12 cellular contexts compared by ENCODE assay signal in genomic region chr15:85771781-85772445, GRCh38. TPM values are rescaled to one million over a fixed set of nuclear protein-coding genes. Genes with fewer than 3 reads are reported as not detected.
DNase-seq lines count a peak whose midpoint lies in the region; ATAC-seq, FAIRE-seq and TF ChIP-seq lines count a peak whose summit lies in the region.
"Had no signal": no experiment of that assay in that cellular context is flagged by ENCODE, and none has a peak within 500 bp of the region (broad histone marks: within the 10 kb centered on the region; RNA-seq: fewer than 3 reads in every experiment).

No MANE protein-coding gene starts in this region.

- H3K4me3 ChIP-seq in colonic mucosa: no peak overlapping the region
- no peak overlapping the region for H3K4me3 ChIP-seq in keratinocyte (ENCODE audit: control insufficient read depth in 2 of 3, extremely low read depth in 1 of 3, insufficient read depth in 2 of 3, low read depth in 1 of 3, low read length in 3 of 3)
- H3K4me3 ChIP-seq in gastrocnemius medialis: no peak overlapping the region
- H3K4me3 ChIP-seq: MG63 had no signal

- no peak overlapping the region for H3K4me3 Mint-ChIP-seq in progenitor cell of endocrine pancreas (ENCODE audit: low read depth)
- H3K4me3 Mint-ChIP-seq: activated naive CD8-positive, alpha-beta T cell treated with anti-CD3 and anti-CD28 coated beads for 36 hours had no signal

- dilution Hi-C loops in keratinocyte (cut with MboI; ENCODE audit: extremely low pct_ligation_motif_present, low sequenced_read_pairs): no loop called here

- no peaks in the 10 kb centered on the region for H3K36me3 ChIP-seq in colonic mucosa
- H3K36me3 ChIP-seq in keratinocyte (ENCODE audit: control insufficient read depth in 2 of 2, extremely low read depth in 1 of 2, insufficient read depth in 2 of 2, low read length in 2 of 2): no peaks in the 10 kb centered on the region
- H3K36me3 ChIP-seq in gastrocnemius medialis: peaks cover 0 to 9% of the 10 kb centered on the region in 2 donors
- H3K36me3 ChIP-seq: MG63 had no signal

- H3K36me3 Mint-ChIP-seq in progenitor cell of endocrine pancreas (ENCODE audit: insufficient read depth): peaks cover 17% of the 10 kb centered on the region
- H3K36me3 Mint-ChIP-seq: activated naive CD8-positive, alpha-beta T cell treated with anti-CD3 and anti-CD28 coated beads for 36 hours had no signal

- H3K9me3 ChIP-seq in colonic mucosa (no peaks in the 10 kb centered on the region), keratinocyte (ENCODE audit: control insufficient read depth, low read depth, low read length) (no peaks in the 10 kb centered on the region), gastrocnemius medialis (no peaks in the 10 kb centered on the region)
- H3K9me3 ChIP-seq: MG63 had no signal

- H3K9me1 ChIP-seq in keratinocyte (ENCODE audit: control insufficient read depth, extremely low read depth, insufficient read depth, low read length): peaks cover 4% of the 10 kb centered on the region

- FAIRE-seq in keratinocyte (lab: Jason Lieb, UNC): no peak
- FAIRE-seq in GM12892 (lab: Jason Lieb, UNC): no peak

- TF ChIP-seq CTCF in colonic mucosa (IDR thresholded peaks at IDR 0.05) (no peak), keratinocyte (optimal IDR thresholded peaks at IDR 0.05 in 1 of 3, IDR thresholded peaks at IDR 0.05 in 1 of 3, conservative IDR thresholded peaks at IDR 0.05 in 1 of 3; ENCODE audit: extremely low read depth in 1 of 3, insufficient read depth in 2 of 3, low read length in 3 of 3) (no peak), gastrocnemius medialis (IDR thresholded peaks at IDR 0.05 in 4 of 5, conservative IDR thresholded peaks at IDR 0.05 in 1 of 5) (no peak), progenitor cell of endocrine pancreas (IDR thresholded peaks at IDR 0.05; ENCODE audit: unreplicated experiment) (no peak)

- no peak overlapping the region for H3K27ac Mint-ChIP-seq in progenitor cell of endocrine pancreas
- H3K27ac Mint-ChIP-seq: activated naive CD8-positive, alpha-beta T cell treated with anti-CD3 and anti-CD28 coated beads for 36 hours had no signal

- H3K27me3 ChIP-seq in colonic mucosa (no peaks in the 10 kb centered on the region), keratinocyte (ENCODE audit: control insufficient read depth, extremely low read depth, insufficient read depth, low read length) (no peaks in the 10 kb centered on the region), gastrocnemius medialis (no peaks in the 10 kb centered on the region)
- H3K27me3 ChIP-seq: MG63 had no signal

- no peaks in the 10 kb centered on the region for H4K20me1 ChIP-seq in keratinocyte (ENCODE audit: control insufficient read depth, extremely low read depth, insufficient read depth, low read length)

- no peaks in the 10 kb centered on the region for H3K4me1 Mint-ChIP-seq in progenitor cell of endocrine pancreas (ENCODE audit: low read depth)

- H3K4me2 ChIP-seq in keratinocyte (ENCODE audit: control insufficient read depth, extremely low read depth, insufficient read depth, low read depth, low read length): peak overlapping the region; percentile 76

- H3K9ac ChIP-seq in colonic mucosa (ENCODE audit: low read depth in 2 of 2, low read length in 2 of 2) (no peak overlapping the region), keratinocyte (ENCODE audit: control insufficient read depth, extremely low read depth, insufficient read depth, low read length) (no peak overlapping the region)

- H3K27ac ChIP-seq in colonic mucosa (no peak overlapping the region), keratinocyte (ENCODE audit: control insufficient read depth, insufficient read depth, low read length) (peak overlapping the region; percentile 54), gastrocnemius medialis (peak overlapping the region; percentile 30 to 74 (median 67))

- H3K4me1 ChIP-seq in colonic mucosa (no peaks in the 10 kb centered on the region), keratinocyte (ENCODE audit: control insufficient read depth, extremely low read depth, insufficient read depth, low read length) (peaks cover 32% of the 10 kb centered on the region), gastrocnemius medialis (peaks cover 23 to 26% of the 10 kb centered on the region in 2 donors)

- peak; percentile 81 for DNase-seq in GM03348 (ENCODE audit: low spot score)
- DNase-seq in colonic mucosa: peak; percentile 34
- DNase-seq in keratinocyte (ENCODE audit: low read depth, low spot score): no peak
- peak; percentile 46 to 71 for DNase-seq in gastrocnemius medialis
- no peak for DNase-seq in SIG-M5 treated with dmso at 0.1 percent for 504 hours (lab: John Stamatoyannopoulos, UW; ENCODE audit: unreplicated experiment)
- no peak for DNase-seq in RKO (ENCODE audit: low spot score)
- no peak for DNase-seq in GM12892 (ENCODE audit: insufficient read length)
- DNase-seq in progenitor cell of endocrine pancreas (ENCODE audit: low spot score, unreplicated experiment): no peak
- DNase-seq: activated CD4-positive, alpha-beta T cell treated with anti-CD3 and anti-CD28 coated beads, Interleukin-2, amount 50 U/mL, for 48 hours; activated naive CD8-positive, alpha-beta T cell treated with anti-CD3 and anti-CD28 coated beads for 36 hours; MG63; NCI-H748 treated with DMSO at 0.1 percent for 48 hours had no signal

- TF ChIP-seq POLR2A in gastrocnemius medialis (IDR thresholded peaks at IDR 0.05): no peak
- TF ChIP-seq POLR2A in GM12892 (IDR thresholded peaks at IDR 0.05; ENCODE audit: low read depth, low read length): no peak

- H3K27me3 Mint-ChIP-seq in progenitor cell of endocrine pancreas: no peaks in the 10 kb centered on the region
- H3K27me3 Mint-ChIP-seq: activated naive CD8-positive, alpha-beta T cell treated with anti-CD3 and anti-CD28 coated beads for 36 hours had no signal

- intact Hi-C loops in colonic mucosa (cut with DNase I): no loop called here
- intact Hi-C loops in gastrocnemius medialis (cut with DNase I; ENCODE audit: low total_unique reads): no loop called here

- in situ Hi-C loops in gastrocnemius medialis (cut with MboI; ENCODE audit: low sequenced_read_pairs in 4 of 4): no loop called here

- H3K79me2 ChIP-seq in keratinocyte (ENCODE audit: control insufficient read depth, insufficient read depth, low read length): peaks cover 53% of the 10 kb centered on the region

- ATAC-seq in gastrocnemius medialis: peak; percentile 66 to 69

- no peaks in the 10 kb centered on the region for H3K9me3 Mint-ChIP-seq in progenitor cell of endocrine pancreas (ENCODE audit: low read depth)
- H3K9me3 Mint-ChIP-seq: activated naive CD8-positive, alpha-beta T cell treated with anti-CD3 and anti-CD28 coated beads for 36 hours had no signal

- H2AFZ ChIP-seq in keratinocyte (ENCODE audit: control insufficient read depth, low read length): no peak overlapping the region

RNA-seq across cellular contexts. Expression of gene KLHL25, which starts 22.8 kb away (rescaled TPM):
- 10 to 100 TPM in 1 of 2 donors, 1 to 10 TPM in 1; 6.6 to 12.7 TPM for total RNA-seq in colonic mucosa
- 2.1 to 4.4 TPM (median 2.7 TPM) in 3 replicates for polyA plus RNA-seq in keratinocyte
- 0.60 TPM for polyA plus RNA-seq in keratinocyte (2011; ENCODE audit: low read depth)
- polyA plus RNA-seq in keratinocyte (2011; cell fraction: cytosol; rRNA removed): 1.5 and 2.4 TPM in 2 replicates
- 5.1 and 6.5 TPM in 2 replicates for polyA plus RNA-seq in keratinocyte (2011; cell fraction: nucleus; rRNA removed)
- polyA plus RNA-seq in keratinocyte (2012; ENCODE audit: low replicate concordance): 2.7 and 2.8 TPM in 2 replicates
- 3.1 to 7.2 TPM (median 4.1 TPM) in 3 replicates for polyA minus RNA-seq in keratinocyte
- polyA minus RNA-seq in keratinocyte (2011; cell fraction: cytosol; rRNA and poly(A)+ RNA removed): 3.3 TPM
- 5.3 and 5.4 TPM in 2 replicates for polyA minus RNA-seq in keratinocyte (2011; cell fraction: nucleus; rRNA and poly(A)+ RNA removed)
- total RNA-seq in gastrocnemius medialis: 1 to 10 TPM; 4.8 to 7.0 (median 6.8) TPM
- polyA plus RNA-seq in GM12892 (2012; ENCODE audit: missing spikeins): 0.81 TPM
- total RNA-seq in progenitor cell of endocrine pancreas: 15.2 and 16.4 TPM in 2 replicates

Comparison
In these comparisons a context has a peak if more than half of its experiments do, and no peak if none do; other contexts are left out.
1. DNase-seq: peak in GM03348 (single experiment), colonic mucosa (single experiment) and gastrocnemius medialis (2 of 2); none in keratinocyte (single experiment), SIG-M5 treated with dmso at 0.1 percent for 504 hours (single experiment), RKO (single experiment), GM12892 (single experiment) and progenitor cell of endocrine pancreas (single experiment).